9 cellular contexts compared by ENCODE assay signal in genomic region chr11:18324381-18324780, GRCh38. TPM values are rescaled to one million over a fixed set of nuclear protein-coding genes. Genes with fewer than 3 reads are reported as not detected.
A peak's percentile ranks its signal among the peaks of the same experiment; 100 is the strongest.
DNase-seq lines count a peak whose midpoint lies in the region; ATAC-seq and TF ChIP-seq lines count a peak whose summit lies in the region.
"Had no signal": no experiment of that assay in that cellular context is flagged by ENCODE, and none has a peak within 500 bp of the region (broad histone marks: within the 10 kb centered on the region; RNA-seq: fewer than 3 reads in every experiment).

No MANE protein-coding gene starts in this region.

- no peaks in the 10 kb centered on the region for H4K20me1 ChIP-seq in KMS-11 (ENCODE audit: insufficient read depth)

- H3K36me3 Mint-ChIP-seq in CD8-positive, alpha-beta memory T cell = peaks cover 0 to 44% (median 15%) of the 10 kb centered on the region in 3 donors
- peaks cover 11% of the 10 kb centered on the region for H3K36me3 Mint-ChIP-seq in activated naive CD8-positive, alpha-beta T cell treated with anti-CD3 and anti-CD28 coated beads, Interleukin-2, amount 10 ng/mL, durations not matched to agents 7 days and 5 days

- peak overlapping the region; percentile 65 to 100 (median 99) for H3K4me3 Mint-ChIP-seq in CD8-positive, alpha-beta memory T cell
- H3K4me3 Mint-ChIP-seq in activated naive CD8-positive, alpha-beta T cell treated with anti-CD3 and anti-CD28 coated beads, Interleukin-2, amount 10 ng/mL, durations not matched to agents 7 days and 5 days = peak overlapping the region; percentile 92

- peaks cover 63 to 78% (median 76%) of the 10 kb centered on the region in 3 donors for H3K4me1 Mint-ChIP-seq in CD8-positive, alpha-beta memory T cell
- peaks cover 47% of the 10 kb centered on the region for H3K4me1 Mint-ChIP-seq in activated naive CD8-positive, alpha-beta T cell treated with anti-CD3 and anti-CD28 coated beads, Interleukin-2, amount 10 ng/mL, durations not matched to agents 7 days and 5 days

- POLR2A ChIA-PET in CD8-positive, alpha-beta memory T cell (lab: Charles Lee) = no interaction called here
- POLR2A ChIA-PET in activated naive CD8-positive, alpha-beta T cell treated with anti-CD3 and anti-CD28 coated beads, Interleukin-2, amount 10 ng/mL, durations not matched to agents 7 days and 5 days (lab: Charles Lee) = interaction anchor here (1.0 kb wide), 1 partner anchor 70 kb away, joined by 3 read pairs; the partner anchor contains the start of gene LDHA

- H3K79me2 ChIP-seq in KMS-11 (ENCODE audit: insufficient read depth, low read depth) = peaks cover 85% of the 10 kb centered on the region

- no peaks in the 10 kb centered on the region for H3K9me3 ChIP-seq in CD8-positive, alpha-beta memory T cell (ENCODE audit: low read length)
- H3K9me3 ChIP-seq in mucosa of rectum (ENCODE audit: control insufficient read depth in 2 of 2, low read length in 2 of 2) = no peaks in the 10 kb centered on the region

- no peak for DNase-seq in CD8-positive, alpha-beta memory T cell
- no peak for DNase-seq in activated naive CD8-positive, alpha-beta T cell treated with anti-CD3 and anti-CD28 coated beads, Interleukin-2, amount 10 ng/mL, durations not matched to agents 7 days and 5 days
- DNase-seq in germinal center (ENCODE audit: low spot score) (no peak), HK-2 (ENCODE audit: unreplicated experiment) (no peak)

- ATAC-seq in activated naive CD8-positive, alpha-beta T cell treated with anti-CD3 and anti-CD28 coated beads, Interleukin-2, amount 10 ng/mL, durations not matched to agents 7 days and 5 days (ENCODE audit: low read depth) = no peak
- no peak for ATAC-seq in GM18870 (IDR thresholded peaks at IDR 0.05; ENCODE audit: unreplicated experiment)
- no peak for ATAC-seq in GM21786 (IDR thresholded peaks at IDR 0.05; ENCODE audit: unreplicated experiment)

- peak overlapping the region; percentile 40 for H3K27ac ChIP-seq in CD8-positive, alpha-beta memory T cell (ENCODE audit: low read depth, low read length)
- H3K27ac ChIP-seq in KMS-11 (no peak overlapping the region), mucosa of rectum (ENCODE audit: low read depth in 2 of 2, low read length in 2 of 2) (no peak overlapping the region)

- H3K4me1 ChIP-seq in CD8-positive, alpha-beta memory T cell (ENCODE audit: insufficient read depth, low read length) = peaks cover 52% of the 10 kb centered on the region
- H3K4me1 ChIP-seq in KMS-11 (ENCODE audit: low read depth, poor library complexity, severe bottlenecking) (peaks cover 74% of the 10 kb centered on the region), mucosa of rectum (ENCODE audit: control insufficient read depth in 2 of 2, insufficient read depth in 2 of 2, low read length in 2 of 2) (peaks cover 16 to 33% of the 10 kb centered on the region in 2 donors)

- H2AFZ ChIP-seq in KMS-11 (ENCODE audit: low read depth) = no peak overlapping the region

- no peak for TF ChIP-seq CTCF in KMS-11 (conservative IDR thresholded peaks at IDR 0.05; ENCODE audit: low read depth, low read length)

- no peaks in the 10 kb centered on the region for H3K27me3 Mint-ChIP-seq in CD8-positive, alpha-beta memory T cell
- no peaks in the 10 kb centered on the region for H3K27me3 Mint-ChIP-seq in activated naive CD8-positive, alpha-beta T cell treated with anti-CD3 and anti-CD28 coated beads, Interleukin-2, amount 10 ng/mL, durations not matched to agents 7 days and 5 days

- H3K4me3 ChIP-seq in CD8-positive, alpha-beta memory T cell (ENCODE audit: low read length) = no peak overlapping the region
- H3K4me3 ChIP-seq in KMS-11 (IDR thresholded peaks at IDR 0.05; ENCODE audit: insufficient read depth, low read depth, low read length) = no peak overlapping the region
- peak overlapping the region; percentile 14 to 39 for H3K4me3 ChIP-seq in mucosa of rectum (ENCODE audit: low read length in 2 of 2)

- H3K36me3 ChIP-seq in CD8-positive, alpha-beta memory T cell (ENCODE audit: insufficient read depth, low read length) = peaks cover 10% of the 10 kb centered on the region
- H3K36me3 ChIP-seq in KMS-11 (ENCODE audit: insufficient read depth) = no peaks in the 10 kb centered on the region
- H3K36me3 ChIP-seq in mucosa of rectum (ENCODE audit: control insufficient read depth in 2 of 2, insufficient read depth in 2 of 2, low read length in 2 of 2) = peaks cover 6 to 19% of the 10 kb centered on the region in 2 donors

- peak overlapping the region; percentile 91 for H3K4me2 ChIP-seq in KMS-11

- H3K9me3 Mint-ChIP-seq in CD8-positive, alpha-beta memory T cell = no peaks in the 10 kb centered on the region
- no peaks in the 10 kb centered on the region for H3K9me3 Mint-ChIP-seq in activated naive CD8-positive, alpha-beta T cell treated with anti-CD3 and anti-CD28 coated beads, Interleukin-2, amount 10 ng/mL, durations not matched to agents 7 days and 5 days

- CTCF ChIA-PET in CD8-positive, alpha-beta memory T cell (lab: Charles Lee) = no interaction called here

- no peaks in the 10 kb centered on the region for H3K27me3 ChIP-seq in CD8-positive, alpha-beta memory T cell (ENCODE audit: insufficient read depth, low read length, poor library complexity, severe bottlenecking)
- H3K27me3 ChIP-seq in KMS-11 (ENCODE audit: insufficient read depth, low read depth) (no peaks in the 10 kb centered on the region), mucosa of rectum (ENCODE audit: control insufficient read depth in 2 of 2, insufficient read depth in 2 of 2, low read length in 2 of 2) (no peaks in the 10 kb centered on the region)

- no peak overlapping the region for H3K9ac ChIP-seq in KMS-11
- H3K9ac ChIP-seq in mucosa of rectum (ENCODE audit: low read depth in 1 of 2, low read length in 2 of 2) = no peak overlapping the region

- peak overlapping the region; percentile 46 to 99 (median 86) for H3K27ac Mint-ChIP-seq in CD8-positive, alpha-beta memory T cell
- H3K27ac Mint-ChIP-seq in activated naive CD8-positive, alpha-beta T cell treated with anti-CD3 and anti-CD28 coated beads, Interleukin-2, amount 10 ng/mL, durations not matched to agents 7 days and 5 days = peak overlapping the region; percentile 40

RNA-seq across cellular contexts. Expression of gene GTF2H1, which starts 2.0 kb away (rescaled TPM):
- 10 to 100 TPM; 60.3 to 62.0 TPM for total RNA-seq in CD8-positive, alpha-beta memory T cell
- polyA plus RNA-seq in CD8-positive, alpha-beta memory T cell = 37.4 TPM
- total RNA-seq in activated naive CD8-positive, alpha-beta T cell treated with anti-CD3 and anti-CD28 coated beads, Interleukin-2, amount 10 ng/mL, durations not matched to agents 7 days and 5 days = 10 to 100 TPM; 44.4 to 47.9 TPM

RNA-seq across cellular contexts. Expression of gene HPS5, which starts 2.4 kb away (rescaled TPM):
- total RNA-seq in CD8-positive, alpha-beta memory T cell = 10 to 100 TPM; 18.5 to 19.4 TPM
- 13.8 TPM for polyA plus RNA-seq in CD8-positive, alpha-beta memory T cell
- total RNA-seq in activated naive CD8-positive, alpha-beta T cell treated with anti-CD3 and anti-CD28 coated beads, Interleukin-2, amount 10 ng/mL, durations not matched to agents 7 days and 5 days = 10 to 100 TPM; 16.1 to 17.8 TPM

RNA-seq across cellular contexts. Expression of gene SAA1, which starts 58.3 kb away (rescaled TPM):
- not detected for total RNA-seq in CD8-positive, alpha-beta memory T cell
- not detected for polyA plus RNA-seq in CD8-positive, alpha-beta memory T cell
- total RNA-seq in activated naive CD8-positive, alpha-beta T cell treated with anti-CD3 and anti-CD28 coated beads, Interleukin-2, amount 10 ng/mL, durations not matched to agents 7 days and 5 days = not detected
- total RNA-seq: RPMI7951 had no signal

Comparison
In these comparisons a context has a peak if more than half of its experiments do, and no peak if none do; other contexts are left out.
1. H3K4me3 ChIP-seq: peak in mucosa of rectum (2 of 2); none in CD8-positive, alpha-beta memory T cell (single experiment) and KMS-11 (single experiment).